In genomic region chr3:177679568-177680441, GRCh38 we compare ENCODE assay signal across 9 cellular contexts.
A peak's percentile ranks its signal among the peaks of the same experiment; 100 is the strongest.
DNase-seq lines count a peak whose midpoint lies in the region; ATAC-seq, FAIRE-seq and TF ChIP-seq lines count a peak whose summit lies in the region.
"Had no signal": no experiment of that assay in that cellular context is flagged by ENCODE, and none has a peak within 500 bp of the region (broad histone marks: within the 10 kb centered on the region; RNA-seq: fewer than 3 reads in every experiment).

No MANE protein-coding gene starts in this region.

- WGBS in aorta, 2 donors, result 70 to 71% methylated on average over 5 of the region's 5 CpGs
- WGBS in transverse colon (ENCODE audit: low coverage in 1 of 2), 2 donors, result 57 to 60% methylated on average over 3 to 5 of the region's 5 CpGs

- no peak for TF ChIP-seq CTCF in transverse colon (IDR thresholded peaks at IDR 0.05)

- H3K27me3 Mint-ChIP-seq in CD4-positive, CD25-positive, alpha-beta regulatory T cell, result no peaks in the 10 kb centered on the region

- peaks cover 16 to 25% (median 22%) of the 10 kb centered on the region in 4 donors for H3K4me1 Mint-ChIP-seq in CD4-positive, CD25-positive, alpha-beta regulatory T cell

- no peak for TF ChIP-seq POLR2A in transverse colon (IDR thresholded peaks at IDR 0.05)

- H3K9me3 ChIP-seq in CD4-positive, CD25-positive, alpha-beta regulatory T cell (ENCODE audit: control insufficient read depth in 2 of 2, low read length in 2 of 2), result no peaks in the 10 kb centered on the region
- no peaks in the 10 kb centered on the region for H3K9me3 ChIP-seq in aorta (ENCODE audit: control insufficient read depth, low read length)
- H3K9me3 ChIP-seq in transverse colon, result no peaks in the 10 kb centered on the region

- no peak overlapping the region for H3K27ac ChIP-seq in CD4-positive, CD25-positive, alpha-beta regulatory T cell (ENCODE audit: insufficient read depth, low read length, poor library complexity, severe bottlenecking)
- H3K27ac ChIP-seq in aorta (ENCODE audit: low read depth in 1 of 2, low read length in 2 of 2) (no peak overlapping the region), transverse colon (no peak overlapping the region)

- peak in 2 of 3 donors; percentile 4 to 77 for DNase-seq in CD4-positive, CD25-positive, alpha-beta regulatory T cell
- peak; percentile 81 for DNase-seq in RCC 7860 (ENCODE audit: low spot score)
- peak; percentile 16 for DNase-seq in fibroblast of the conjunctiva (ENCODE audit: low read depth)
- no peak for DNase-seq in aorta
- no peak for DNase-seq in NCI-H146 (lab: John Stamatoyannopoulos, UW)
- no peak for DNase-seq in transverse colon
- DNase-seq in SKM-1 (lab: John Stamatoyannopoulos, UW; ENCODE audit: unreplicated experiment), result no peak

- H3K4me1 ChIP-seq in CD4-positive, CD25-positive, alpha-beta regulatory T cell (ENCODE audit: control insufficient read depth, insufficient read depth, low read length, poor library complexity, severe bottlenecking), result peaks cover 7% of the 10 kb centered on the region
- no peaks in the 10 kb centered on the region for H3K4me1 ChIP-seq in aorta (ENCODE audit: control insufficient read depth in 1 of 2, insufficient read depth in 2 of 2, low read length in 2 of 2)
- H3K4me1 ChIP-seq in transverse colon, result peaks cover 0 to 6% (median 5%) of the 10 kb centered on the region in 4 donors

- peak; percentile 93 for FAIRE-seq in RCC 7860 (lab: Jason Lieb, UNC)
- FAIRE-seq: bronchial epithelial cell had no signal

- in situ Hi-C loops in transverse colon (cut with MboI; ENCODE audit: low pct_ligation_motif_present in 1 of 4, low pct_unique_long_range_greater_than_20kb in 1 of 4, low sequenced_read_pairs in 3 of 4), result no loop called here

- H3K36me3 Mint-ChIP-seq in CD4-positive, CD25-positive, alpha-beta regulatory T cell, result no peaks in the 10 kb centered on the region

- no peaks in the 10 kb centered on the region for H3K27me3 ChIP-seq in CD4-positive, CD25-positive, alpha-beta regulatory T cell (ENCODE audit: control insufficient read depth, insufficient read depth, low read length)
- H3K27me3 ChIP-seq in aorta (ENCODE audit: control insufficient read depth in 1 of 2, insufficient read depth in 2 of 2, low read length in 1 of 2), result no peaks in the 10 kb centered on the region
- no peaks in the 10 kb centered on the region for H3K27me3 ChIP-seq in transverse colon

- no peaks in the 10 kb centered on the region for H3K9me3 Mint-ChIP-seq in CD4-positive, CD25-positive, alpha-beta regulatory T cell

- H3K27ac Mint-ChIP-seq in CD4-positive, CD25-positive, alpha-beta regulatory T cell, result peak overlapping the region; percentile 1 to 51 (median 44)

- intact Hi-C loops in aorta (cut with DNase I), result no loop called here
- intact Hi-C loops in transverse colon (cut with DNase I; ENCODE audit: low total_unique reads), result no loop called here

- no peaks in the 10 kb centered on the region for H3K36me3 ChIP-seq in CD4-positive, CD25-positive, alpha-beta regulatory T cell (ENCODE audit: control insufficient read depth, insufficient read depth, low read length)
- H3K36me3 ChIP-seq in aorta (ENCODE audit: control insufficient read depth in 1 of 2, insufficient read depth in 2 of 2, low read length in 1 of 2) (no peaks in the 10 kb centered on the region), transverse colon (no peaks in the 10 kb centered on the region)

- H3K4me3 ChIP-seq in CD4-positive, CD25-positive, alpha-beta regulatory T cell (ENCODE audit: low read depth, low read length), result peak overlapping the region; percentile 27
- H3K4me3 ChIP-seq in aorta (ENCODE audit: low read length in 2 of 2) (no peak overlapping the region), transverse colon (no peak overlapping the region)

- peak overlapping the region in 1 of 4 donors; percentile 14 for H3K4me3 Mint-ChIP-seq in CD4-positive, CD25-positive, alpha-beta regulatory T cell

- no peak for TF ChIP-seq EP300 in transverse colon (IDR thresholded peaks at IDR 0.05; ENCODE audit: low read depth)

- peak; percentile 71 to 77 for ATAC-seq in CD4-positive, CD25-positive, alpha-beta regulatory T cell (ENCODE audit: low read depth in 2 of 2)
- ATAC-seq in GM21447 (IDR thresholded peaks at IDR 0.05; ENCODE audit: unreplicated experiment), result peak; percentile 65
- ATAC-seq in aorta (ENCODE audit: low FRiP score), result peak; percentile 46

Comparison
In these comparisons a context has a peak if more than half of its experiments do, and no peak if none do; other contexts are left out.
1. DNase-seq: peak in CD4-positive, CD25-positive, alpha-beta regulatory T cell (2 of 3), RCC 7860 (single experiment) and fibroblast of the conjunctiva (single experiment); none in aorta (0 of 2), NCI-H146 (single experiment), transverse colon (single experiment) and SKM-1 (single experiment).
2. Peak in every context shown above with its lines, with median percentiles within 50 percentile points of each other: ATAC-seq.